In genomic region chr14:52188381-52188780, GRCh38 we compare ENCODE assay signal across 28 cellular contexts.
"Had no signal": no experiment of that assay in that cellular context is flagged by ENCODE, and none has a peak within 500 bp of the region (broad histone marks: within the 10 kb centered on the region; RNA-seq: fewer than 3 reads in every experiment).

No MANE protein-coding gene starts in this region.

- DNase-seq: activated CD4-positive, alpha-beta memory T cell treated with anti-CD3 and anti-CD28 coated beads, Interleukin-2, amount 10 ng/mL, durations not matched to agents 7 days and 5 days; activated CD4-positive, alpha-beta T cell treated with anti-CD3 and anti-CD28 coated beads, Interleukin-2, amount 10 ng/mL, durations not matched to agents 24 days and 14 days; activated CD8-positive, alpha-beta memory T cell treated with anti-CD3 and anti-CD28 coated beads, Interleukin-2, amount 50 U/mL, for 48 hours; activated gamma-delta T cell treated with Interleukin-2 at 50 U/mL for 16 hours; activated naive CD4-positive, alpha-beta T cell treated with anti-CD3 and anti-CD28 coated beads, Interleukin-2, amount 50 U/mL, for 16 hours; activated T-cell treated with anti-CD3 and anti-CD28 coated beads, Interleukin-2, amount 50 U/mL, for 24 hours; amygdala; colonic mucosa; effector memory CD4-positive, alpha-beta T cell; kidney; left colon; mammary epithelial cell; pancreas; retina; small intestine; stimulated activated CD4-positive, alpha-beta T cell treated with anti-CD3 and anti-CD28 coated beads, Interleukin-4, amount 100 ng/mL, for 24 hours; T-helper 17 cell; T1000; tibial artery; upper lobe of right lung; WERI-Rb-1 had no signal

- H3K4me1 ChIP-seq: colonic mucosa, gastroesophageal sphincter, pancreas, prostate gland, suprapubic skin, tibial artery, upper lobe of right lung had no signal

- H3K36me3 ChIP-seq: colonic mucosa, gastroesophageal sphincter, pancreas, prostate gland, suprapubic skin, tibial artery, upper lobe of right lung, WERI-Rb-1 had no signal

- H3K4me3 ChIP-seq: colonic mucosa, gastroesophageal sphincter, hepatocyte, pancreas, prostate gland, suprapubic skin, tibial artery, upper lobe of right lung had no signal

- H3K27me3 ChIP-seq: colonic mucosa, gastroesophageal sphincter, hepatocyte, pancreas, suprapubic skin, tibial artery, upper lobe of right lung had no signal

- H3K9me3 ChIP-seq: colonic mucosa, gastroesophageal sphincter, pancreas, prostate gland, suprapubic skin, tibial artery, upper lobe of right lung had no signal

- ATAC-seq: activated CD4-positive, CD25-positive, alpha-beta regulatory T cell treated with anti-CD3 and anti-CD28 coated beads, Interleukin-2, amount 50 U/mL, for 24 hours; gastroesophageal sphincter; left colon; pancreas; sciatic nerve; stimulated activated memory B cell treated with anti-CD40 and anti-IgM and Interleukin-4, amounts not matched to agents 10 μg/mL and 1 μg/mL and 100 μg/mL, for 72 hours; T-helper 17 cell; upper lobe of right lung had no signal

- H3K27ac ChIP-seq: colonic mucosa, gastroesophageal sphincter, hepatocyte, pancreas, prostate gland, suprapubic skin, tibial artery, upper lobe of right lung, WERI-Rb-1 had no signal
